12 cellular contexts compared by ENCODE assay signal in the genomic region with DNA sequence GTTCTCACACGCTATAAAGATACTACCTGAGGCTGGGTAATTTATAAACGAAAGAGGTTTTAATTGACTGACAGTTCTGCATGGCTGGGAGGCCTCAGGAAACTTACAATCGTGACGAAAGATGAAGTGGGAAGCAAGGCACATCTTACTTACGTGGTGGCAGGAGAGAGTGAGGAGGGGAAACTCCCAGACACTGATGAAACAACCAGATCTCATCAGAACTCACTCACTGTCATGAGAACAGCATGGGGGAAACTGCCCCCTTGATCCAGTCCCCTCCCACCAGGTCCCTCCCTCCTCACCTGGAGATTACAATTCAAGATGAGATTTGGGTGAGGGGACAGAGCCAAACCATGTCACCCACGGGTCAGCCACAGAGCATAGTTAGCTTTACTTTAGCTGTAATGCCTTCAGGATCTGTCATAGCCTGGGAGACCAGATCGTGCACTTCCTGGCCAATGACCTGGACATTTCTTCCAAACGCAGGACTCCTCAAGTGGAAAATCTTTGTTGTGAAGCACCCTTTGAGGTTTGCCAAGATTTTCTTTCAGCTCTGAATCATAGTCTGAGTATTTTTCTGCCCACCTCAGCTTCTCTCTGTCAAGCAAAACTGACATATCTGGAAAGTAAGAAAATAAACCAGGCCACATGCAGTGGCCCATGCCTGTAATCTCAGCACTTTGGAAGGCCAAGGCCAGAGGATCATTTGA. TPM values are rescaled to one million over a fixed set of nuclear protein-coding genes. Genes with fewer than 3 reads are reported as not detected.
DNase-seq lines count a peak whose midpoint lies in the region; ATAC-seq and TF ChIP-seq lines count a peak whose summit lies in the region.
"Had no signal": no experiment of that assay in that cellular context is flagged by ENCODE, and none has a peak within 500 bp of the region (broad histone marks: within the 10 kb centered on the region; RNA-seq: fewer than 3 reads in every experiment).

No MANE protein-coding gene starts in this region.

- ATAC-seq in activated T-cell treated with anti-CD3 and anti-CD28 coated beads, Interleukin-2, amount 50 U/mL, for 72 hours (replicated peaks in 1 of 2), result peak; percentile 79 to 86
- ATAC-seq in upper lobe of right lung (peak; percentile 58), HG02970 (IDR thresholded peaks at IDR 0.05; ENCODE audit: low FRiP score, unreplicated experiment) (no peak)
- ATAC-seq: activated CD8-positive, alpha-beta memory T cell treated with anti-CD3 and anti-CD28 coated beads, Interleukin-2, amount 10 ng/mL, durations not matched to agents 7 days and 5 days; esophagus mucosa; mucosa of descending colon had no signal

- intact Hi-C loops in upper lobe of right lung (cut with DNase I), result no loop called here

- H3K36me3 ChIP-seq in upper lobe of right lung, result no peaks in the 10 kb centered on the region

- no peaks in the 10 kb centered on the region for H3K4me1 ChIP-seq in upper lobe of right lung

- H3K4me1 Mint-ChIP-seq in activated T-cell treated with anti-CD3 and anti-CD28 coated beads, Interleukin-2, amount 50 U/mL, for 72 hours (ENCODE audit: low read depth), result peaks cover 28% of the 10 kb centered on the region

- no peaks in the 10 kb centered on the region for H3K9me3 Mint-ChIP-seq in activated T-cell treated with anti-CD3 and anti-CD28 coated beads, Interleukin-2, amount 50 U/mL, for 72 hours

- H3K27me3 ChIP-seq in upper lobe of right lung, result peaks cover 37% of the 10 kb centered on the region

- no peak for TF ChIP-seq CTCF in upper lobe of right lung (IDR thresholded peaks at IDR 0.05)

- DNase-seq in stimulated activated CD4-positive, alpha-beta T cell treated with anti-CD3 and anti-CD28 coated beads, Interleukin-1b, Interleukin-23, amount 100 ng/mL, for 48 hours, result peak; percentile 21
- no peak for DNase-seq in stimulated activated CD4-positive, alpha-beta T cell treated with anti-CD3 and anti-CD28 coated beads, Interleukin-12 subunit alpha, Interleukin-12 subunit beta, amount 100 ng/mL, for 4 hours
- DNase-seq in activated T-cell treated with anti-CD3 and anti-CD28 coated beads, Interleukin-2, amount 50 U/mL, for 72 hours, result peak in 1 of 2 donors; percentile 16
- peak; percentile 35 for DNase-seq in iPS-NIHi11 (ENCODE audit: low spot score)
- DNase-seq in upper lobe of right lung, result no peak
- DNase-seq in globus pallidus (ENCODE audit: low spot score), result no peak
- no peak for DNase-seq in effector CD4-positive, alpha-beta T cell
- DNase-seq: activated CD8-positive, alpha-beta memory T cell treated with anti-CD3 and anti-CD28 coated beads, Interleukin-2, amount 10 ng/mL, durations not matched to agents 7 days and 5 days; mucosa of descending colon; NCI-H1105 treated with DMSO at 0.1 percent for 48 hours had no signal

- H3K27me3 Mint-ChIP-seq in activated T-cell treated with anti-CD3 and anti-CD28 coated beads, Interleukin-2, amount 50 U/mL, for 72 hours (ENCODE audit: low read depth), result peaks cover 52% of the 10 kb centered on the region

- H3K4me3 ChIP-seq in upper lobe of right lung, result no peak overlapping the region
- H3K4me3 ChIP-seq: mucosa of descending colon had no signal

- H3K27ac ChIP-seq in upper lobe of right lung, result no peak overlapping the region

- H3K4me3 Mint-ChIP-seq in activated T-cell treated with anti-CD3 and anti-CD28 coated beads, Interleukin-2, amount 50 U/mL, for 72 hours, result peak overlapping the region; percentile 9 to 29
- H3K4me3 Mint-ChIP-seq: activated CD8-positive, alpha-beta memory T cell treated with anti-CD3 and anti-CD28 coated beads, Interleukin-2, amount 10 ng/mL, durations not matched to agents 7 days and 5 days had no signal

- no peaks in the 10 kb centered on the region for H3K9me3 ChIP-seq in upper lobe of right lung
- H3K9me3 ChIP-seq: mucosa of descending colon had no signal

- no peaks in the 10 kb centered on the region for H3K36me3 Mint-ChIP-seq in activated T-cell treated with anti-CD3 and anti-CD28 coated beads, Interleukin-2, amount 50 U/mL, for 72 hours (ENCODE audit: insufficient read depth in 2 of 2)
- H3K36me3 Mint-ChIP-seq: activated CD8-positive, alpha-beta memory T cell treated with anti-CD3 and anti-CD28 coated beads, Interleukin-2, amount 10 ng/mL, durations not matched to agents 7 days and 5 days had no signal

- H3K27ac Mint-ChIP-seq in activated T-cell treated with anti-CD3 and anti-CD28 coated beads, Interleukin-2, amount 50 U/mL, for 72 hours, result no peak overlapping the region
- H3K27ac Mint-ChIP-seq: activated CD8-positive, alpha-beta memory T cell treated with anti-CD3 and anti-CD28 coated beads, Interleukin-2, amount 10 ng/mL, durations not matched to agents 7 days and 5 days had no signal

RNA-seq across cellular contexts. Expression of a gene that starts 25.2 kb away (rescaled TPM):
- not detected for total RNA-seq in activated T-cell treated with anti-CD3 and anti-CD28 coated beads, Interleukin-2, amount 50 U/mL, for 72 hours
- total RNA-seq in upper lobe of right lung, result 63.1 TPM
- total RNA-seq: activated CD8-positive, alpha-beta memory T cell treated with anti-CD3 and anti-CD28 coated beads, Interleukin-2, amount 10 ng/mL, durations not matched to agents 7 days and 5 days had no signal

RNA-seq across cellular contexts. Expression of a gene that starts 42.1 kb away (rescaled TPM):
- total RNA-seq in activated T-cell treated with anti-CD3 and anti-CD28 coated beads, Interleukin-2, amount 50 U/mL, for 72 hours, result not detected
- total RNA-seq in upper lobe of right lung, result not detected
- total RNA-seq: activated CD8-positive, alpha-beta memory T cell treated with anti-CD3 and anti-CD28 coated beads, Interleukin-2, amount 10 ng/mL, durations not matched to agents 7 days and 5 days; mucosa of descending colon had no signal

Comparison
In these comparisons a context has a peak if more than half of its experiments do, and no peak if none do; other contexts are left out.
1. DNase-seq: peak in stimulated activated CD4-positive, alpha-beta T cell treated with anti-CD3 and anti-CD28 coated beads, Interleukin-1b, Interleukin-23, amount 100 ng/mL, for 48 hours (single experiment) and iPS-NIHi11 (single experiment); none in stimulated activated CD4-positive, alpha-beta T cell treated with anti-CD3 and anti-CD28 coated beads, Interleukin-12 subunit alpha, Interleukin-12 subunit beta, amount 100 ng/mL, for 4 hours (single experiment), upper lobe of right lung (single experiment), globus pallidus (single experiment) and effector CD4-positive, alpha-beta T cell (single experiment).
2. RNA of a gene that starts 25.2 kb away (total RNA-seq): 63.1 TPM in upper lobe of right lung (single experiment); not detected in activated T-cell treated with anti-CD3 and anti-CD28 coated beads, Interleukin-2, amount 50 U/mL, for 72 hours; every median in the first group is over 10 times any median in the second.